Comparison of ENCODE assay signal across 26 cellular contexts in genomic region chr13:66855110-66855509, GRCh38.
DNase-seq lines count a peak whose midpoint lies in the region; ATAC-seq, FAIRE-seq and TF ChIP-seq lines count a peak whose summit lies in the region.
"Had no signal": no experiment of that assay in that cellular context is flagged by ENCODE, and none has a peak within 500 bp of the region (broad histone marks: within the 10 kb centered on the region; RNA-seq: fewer than 3 reads in every experiment).

No MANE protein-coding gene starts in this region.

- H3K36me3 ChIP-seq in bronchial epithelial cell (ENCODE audit: control insufficient read depth, insufficient read depth, low read length) (no peaks in the 10 kb centered on the region), smooth muscle cell (ENCODE audit: low read depth) (no peaks in the 10 kb centered on the region)
- H3K36me3 ChIP-seq: MG63 had no signal

- FAIRE-seq in bronchial epithelial cell (lab: Jason Lieb, UNC) = no peak
- FAIRE-seq: A549, GM12891, GM19239 had no signal

- no peaks in the 10 kb centered on the region for H3K36me3 Mint-ChIP-seq in activated CD4-positive, alpha-beta T cell treated with anti-CD3 and anti-CD28 coated beads, Interleukin-2, amount 10 ng/mL, durations not matched to agents 24 days and 14 days (ENCODE audit: low read depth)
- H3K36me3 Mint-ChIP-seq in activated CD8-positive, alpha-beta T cell treated with anti-CD3 and anti-CD28 coated beads for 36 hours (ENCODE audit: low read depth) = no peaks in the 10 kb centered on the region
- H3K36me3 Mint-ChIP-seq: CD4-positive, alpha-beta memory T cell had no signal

- H3K4me3 ChIP-seq in bronchial epithelial cell (ENCODE audit: low read depth, low read length) (no peak overlapping the region), smooth muscle cell (no peak overlapping the region)
- H3K4me3 ChIP-seq: A549, MG63 had no signal

- no peak overlapping the region for H3K27ac Mint-ChIP-seq in activated CD4-positive, alpha-beta T cell treated with anti-CD3 and anti-CD28 coated beads, Interleukin-2, amount 10 ng/mL, durations not matched to agents 24 days and 14 days
- no peak overlapping the region for H3K27ac Mint-ChIP-seq in activated CD8-positive, alpha-beta T cell treated with anti-CD3 and anti-CD28 coated beads for 36 hours
- H3K27ac Mint-ChIP-seq: CD4-positive, alpha-beta memory T cell had no signal

- peak; percentile 17 for DNase-seq in ELR (ENCODE audit: low read depth)
- DNase-seq in HPDE6-E6E7 (ENCODE audit: extremely low spot score) = peak; percentile 7
- peak; percentile 82 for DNase-seq in bronchial epithelial cell (ENCODE audit: low read depth)
- DNase-seq in smooth muscle cell (lab: John Stamatoyannopoulos, UW; ENCODE audit: unreplicated experiment) = no peak
- DNase-seq in activated CD4-positive, alpha-beta T cell treated with anti-CD3 and anti-CD28 coated beads, Interleukin-2, amount 10 ng/mL, durations not matched to agents 24 days and 14 days = no peak
- no peak for DNase-seq in activated CD8-positive, alpha-beta T cell treated with anti-CD3 and anti-CD28 coated beads for 36 hours
- DNase-seq: C1 segment of cervical spinal cord; CD4-positive, alpha-beta memory T cell; COR-L47; DMS79; EL; GF-D8; IMR-90; KG1; MG63; NCI-H1694; NCI-H2029 treated with DMSO at 0.1 percent for 48 hours; NCI-H2227 treated with DMSO at 0.1 percent for 48 hours; NCI-H69; RPMI8226; SHP77 treated with DMSO at 0.1 percent for 48 hours; T-helper 1 cell had no signal

- no peak overlapping the region for H3K4me2 ChIP-seq in smooth muscle cell
- H3K4me2 ChIP-seq: A549 had no signal

- H3K4me1 ChIP-seq in smooth muscle cell (ENCODE audit: low read depth) = no peaks in the 10 kb centered on the region

- H3K27me3 Mint-ChIP-seq in activated CD4-positive, alpha-beta T cell treated with anti-CD3 and anti-CD28 coated beads, Interleukin-2, amount 10 ng/mL, durations not matched to agents 24 days and 14 days = no peaks in the 10 kb centered on the region
- no peaks in the 10 kb centered on the region for H3K27me3 Mint-ChIP-seq in activated CD8-positive, alpha-beta T cell treated with anti-CD3 and anti-CD28 coated beads for 36 hours
- H3K27me3 Mint-ChIP-seq: CD4-positive, alpha-beta memory T cell had no signal

- no peak overlapping the region for H3K4me3 Mint-ChIP-seq in activated CD4-positive, alpha-beta T cell treated with anti-CD3 and anti-CD28 coated beads, Interleukin-2, amount 10 ng/mL, durations not matched to agents 24 days and 14 days
- no peak overlapping the region for H3K4me3 Mint-ChIP-seq in activated CD8-positive, alpha-beta T cell treated with anti-CD3 and anti-CD28 coated beads for 36 hours
- H3K4me3 Mint-ChIP-seq: CD4-positive, alpha-beta memory T cell had no signal

- 90% methylated on average over 1 of the region's 1 CpG for WGBS in smooth muscle cell (ENCODE audit: low lambda C conversion rate)

- POLR2A ChIA-PET in activated CD8-positive, alpha-beta T cell treated with anti-CD3 and anti-CD28 coated beads for 36 hours (lab: Charles Lee) = no interaction called here

- CTCF ChIA-PET in activated CD8-positive, alpha-beta T cell treated with anti-CD3 and anti-CD28 coated beads for 36 hours (lab: Charles Lee) = no interaction called here

- H3K4me1 Mint-ChIP-seq in activated CD4-positive, alpha-beta T cell treated with anti-CD3 and anti-CD28 coated beads, Interleukin-2, amount 10 ng/mL, durations not matched to agents 24 days and 14 days = no peaks in the 10 kb centered on the region
- H3K4me1 Mint-ChIP-seq in activated CD8-positive, alpha-beta T cell treated with anti-CD3 and anti-CD28 coated beads for 36 hours (ENCODE audit: low read depth) = no peaks in the 10 kb centered on the region
- H3K4me1 Mint-ChIP-seq: CD4-positive, alpha-beta memory T cell had no signal

- no peak overlapping the region for H3K9ac ChIP-seq in smooth muscle cell (ENCODE audit: low read depth)

- H3F3A ChIP-seq in smooth muscle cell (ENCODE audit: low read depth) = no peaks in the 10 kb centered on the region

- H2AFZ ChIP-seq in smooth muscle cell (ENCODE audit: low read depth) = peak overlapping the region; percentile 34

- TF ChIP-seq CTCF in bronchial epithelial cell (IDR thresholded peaks at IDR 0.05; ENCODE audit: insufficient read depth, low read length, severe bottlenecking) (no peak), smooth muscle cell (IDR thresholded peaks at IDR 0.05; ENCODE audit: borderline replicate concordance, insufficient read depth, poor library complexity, severe bottlenecking) (no peak)
- TF ChIP-seq CTCF in activated CD8-positive, alpha-beta T cell treated with anti-CD3 and anti-CD28 coated beads for 36 hours (IDR thresholded peaks at IDR 0.05) = no peak

- no peaks in the 10 kb centered on the region for H3K9me3 Mint-ChIP-seq in activated CD4-positive, alpha-beta T cell treated with anti-CD3 and anti-CD28 coated beads, Interleukin-2, amount 10 ng/mL, durations not matched to agents 24 days and 14 days
- H3K9me3 Mint-ChIP-seq in activated CD8-positive, alpha-beta T cell treated with anti-CD3 and anti-CD28 coated beads for 36 hours = no peaks in the 10 kb centered on the region

- H4K20me1 ChIP-seq in smooth muscle cell (ENCODE audit: low read depth) = no peaks in the 10 kb centered on the region

- no peaks in the 10 kb centered on the region for H3K79me2 ChIP-seq in smooth muscle cell (ENCODE audit: low read depth)

- no peak for ATAC-seq in HG02970 (IDR thresholded peaks at IDR 0.05; ENCODE audit: low FRiP score, unreplicated experiment)
- ATAC-seq in activated CD8-positive, alpha-beta T cell treated with anti-CD3 and anti-CD28 coated beads for 36 hours = no peak
- ATAC-seq: A549 had no signal

- H3K9me3 ChIP-seq in smooth muscle cell (replicated peaks; ENCODE audit: low read depth) = no peaks in the 10 kb centered on the region
- H3K9me3 ChIP-seq: A549, MG63 had no signal

- intact Hi-C loops in activated CD4-positive, alpha-beta T cell treated with anti-CD3 and anti-CD28 coated beads, Interleukin-2, amount 10 ng/mL, durations not matched to agents 24 days and 14 days (cut with micrococcal nuclease) = no loop called here
- intact Hi-C loops in activated CD8-positive, alpha-beta T cell treated with anti-CD3 and anti-CD28 coated beads for 36 hours (cut with micrococcal nuclease) = no loop called here

- no peak overlapping the region for H3K27ac ChIP-seq in smooth muscle cell (ENCODE audit: low read depth)
- H3K27ac ChIP-seq: A549 had no signal

- H3K27me3 ChIP-seq in bronchial epithelial cell (ENCODE audit: control insufficient read depth, insufficient read depth, low read length) (no peaks in the 10 kb centered on the region), smooth muscle cell (ENCODE audit: low read depth) (no peaks in the 10 kb centered on the region)
- H3K27me3 ChIP-seq: MG63 had no signal

Comparison
In these comparisons a context has a peak if more than half of its experiments do, and no peak if none do; other contexts are left out.
1. DNase-seq: peak in ELR (single experiment), HPDE6-E6E7 (single experiment) and bronchial epithelial cell (single experiment); none in smooth muscle cell (single experiment), activated CD4-positive, alpha-beta T cell treated with anti-CD3 and anti-CD28 coated beads, Interleukin-2, amount 10 ng/mL, durations not matched to agents 24 days and 14 days (single experiment) and activated CD8-positive, alpha-beta T cell treated with anti-CD3 and anti-CD28 coated beads for 36 hours (single experiment).